Comparison of ENCODE assay signal across 8 cellular contexts in genomic region chr3:9397911-9398714, GRCh38. TPM values are rescaled to one million over a fixed set of nuclear protein-coding genes. Genes with fewer than 3 reads are reported as not detected.
DNase-seq lines count a peak whose midpoint lies in the region; ATAC-seq, FAIRE-seq and TF ChIP-seq lines count a peak whose summit lies in the region.

No MANE protein-coding gene starts in this region.

- peaks cover 85% of the 10 kb centered on the region for H3K79me2 ChIP-seq in endothelial cell of umbilical vein (ENCODE audit: control insufficient read depth, insufficient read depth, low read length)

- peak overlapping the region; percentile 96 for H3K4me2 ChIP-seq in endothelial cell of umbilical vein (ENCODE audit: insufficient read depth, low read length)

- TF ChIP-seq CTCF in endothelial cell of umbilical vein (IDR thresholded peaks at IDR 0.05; ENCODE audit: extremely low read depth in 1 of 2, insufficient read depth in 1 of 2, low read depth in 1 of 2, low read length in 2 of 2) (no peak), suprapubic skin (IDR thresholded peaks at IDR 0.05) (no peak), D721Med (IDR thresholded peaks at IDR 0.05; ENCODE audit: insufficient read depth, missing control alignments) (no peak)

- POLR2A ChIA-PET in endothelial cell of umbilical vein (lab: Charles Lee) = interaction anchor here (0.6 to 3.1 kb wide), 7 partner anchors 13 to 355 kb away, joined by 3 to 36 read pairs (median 3); partner anchors contain the start of gene THUMPD3

- TF ChIP-seq POLR2A in endothelial cell of umbilical vein (IDR thresholded peaks at IDR 0.05; ENCODE audit: low read depth, low read length) (no peak), suprapubic skin (IDR thresholded peaks at IDR 0.05) (no peak)

- CTCF ChIA-PET in endothelial cell of umbilical vein (lab: Charles Lee) = no interaction called here

- DNase-seq in GM03348 (ENCODE audit: low spot score) (peak; percentile 20), NAMALWA (ENCODE audit: low spot score) (peak; percentile 68), endothelial cell of umbilical vein (ENCODE audit: low read depth, low spot score) (no peak), suprapubic skin (ENCODE audit: low spot score in 2 of 2) (peak; percentile 85), D721Med (ENCODE audit: insufficient read length, low spot score) (no peak)
- peak; percentile 79 for DNase-seq in activated CD8-positive, alpha-beta memory T cell treated with anti-CD3 and anti-CD28 coated beads for 24 hours

- no peak overlapping the region for H2AFZ ChIP-seq in endothelial cell of umbilical vein (ENCODE audit: low read depth, low read length)

- H3K9me1 ChIP-seq in endothelial cell of umbilical vein (replicated peaks; ENCODE audit: control insufficient read depth, extremely low read depth, insufficient read depth, low read length) = no peaks in the 10 kb centered on the region

- H3K9me3 ChIP-seq in endothelial cell of umbilical vein (replicated peaks; ENCODE audit: control insufficient read depth, insufficient read depth, low read length) (no peaks in the 10 kb centered on the region), mucosa of stomach (ENCODE audit: control insufficient read depth, low read length) (no peaks in the 10 kb centered on the region), suprapubic skin (no peaks in the 10 kb centered on the region)

- under 1% methylated on average over 34 of the region's 46 CpGs for WGBS in suprapubic skin

- FAIRE-seq in endothelial cell of umbilical vein (lab: Jason Lieb, UNC) = no peak
- FAIRE-seq in D721Med (lab: Jason Lieb, UNC) = no peak

- BruUV-seq in endothelial cell of umbilical vein (replicated peaks; lab: Mats Ljungman, UMichigan) = TSS peak; percentile 37

- H3K4me1 ChIP-seq in endothelial cell of umbilical vein (ENCODE audit: control insufficient read depth, extremely low read depth, insufficient read depth, low read length) (peaks cover 59% of the 10 kb centered on the region), mucosa of stomach (ENCODE audit: control insufficient read depth, insufficient read depth, low read length) (peaks cover 50% of the 10 kb centered on the region), suprapubic skin (peaks cover 73% of the 10 kb centered on the region)

- H3K9ac ChIP-seq in endothelial cell of umbilical vein (replicated peaks; ENCODE audit: extremely low read depth, insufficient read depth, low read length) (peak overlapping the region; percentile 99), mucosa of stomach (ENCODE audit: low read length) (peak overlapping the region; percentile 99)

- peaks cover 15% of the 10 kb centered on the region for H4K20me1 ChIP-seq in endothelial cell of umbilical vein (replicated peaks; ENCODE audit: control insufficient read depth, extremely low read depth, insufficient read depth, low read length)

- intact Hi-C loops in endothelial cell of umbilical vein (cut with micrococcal nuclease) = loop anchor here (1.0 to 2.0 kb wide), 2 partner anchors 333 to 394 kb away; partner anchors contain the start of genes BRPF1 and TADA3

- H3K27me3 ChIP-seq in endothelial cell of umbilical vein (ENCODE audit: control insufficient read depth in 2 of 2, insufficient read depth in 2 of 2, low read length in 2 of 2) (no peaks in the 10 kb centered on the region), mucosa of stomach (ENCODE audit: control insufficient read depth, insufficient read depth, low read length) (no peaks in the 10 kb centered on the region), suprapubic skin (no peaks in the 10 kb centered on the region)

- no peak for TF ChIP-seq EP300 in suprapubic skin (IDR thresholded peaks at IDR 0.05)

- ATAC-seq in GM19455 (IDR thresholded peaks at IDR 0.05; ENCODE audit: unreplicated experiment) = no peak

- H3K4me3 ChIP-seq in endothelial cell of umbilical vein (replicated peaks in 1 of 3; ENCODE audit: insufficient read depth in 1 of 3, low read depth in 1 of 3, low read length in 3 of 3) (peak overlapping the region; percentile 57 to 96 (median 86)), mucosa of stomach (ENCODE audit: low read length) (peak overlapping the region; percentile 99), suprapubic skin (peak overlapping the region; percentile 89)

- H3K27ac ChIP-seq in endothelial cell of umbilical vein (ENCODE audit: insufficient read depth, low read depth, low read length) = peak overlapping the region; percentile 92
- peak overlapping the region; percentile 100 for H3K27ac ChIP-seq in suprapubic skin

- dilution Hi-C loops in endothelial cell of umbilical vein (cut with MboI; ENCODE audit: extremely low pct_ligation_motif_present, low sequenced_read_pairs) = no loop called here

- H3K36me3 ChIP-seq in endothelial cell of umbilical vein (ENCODE audit: control insufficient read depth in 2 of 2, extremely low read depth in 1 of 2, insufficient read depth in 2 of 2, low read length in 2 of 2) (peaks cover 0 to 5% of the 10 kb centered on the region in 2 experiments), mucosa of stomach (ENCODE audit: control insufficient read depth, insufficient read depth, low read length) (peaks cover 4% of the 10 kb centered on the region), suprapubic skin (peaks cover 10% of the 10 kb centered on the region)

TF ChIP-seq in endothelial cell of umbilical vein, 7 proteins besides CTCF, POLR2A, EP300 and RAD21:
- no peak for TF ChIP-seq JUN (IDR thresholded peaks at IDR 0.05; ENCODE audit: borderline replicate concordance, insufficient read depth, insufficient read length, low read depth)
- TF ChIP-seq POLR2AphosphoS5 (IDR thresholded peaks at IDR 0.05; ENCODE audit: insufficient read depth, low read depth, low read length) = no peak
- TF ChIP-seq FOS (IDR thresholded peaks at IDR 0.05; ENCODE audit: borderline replicate concordance, insufficient read depth, low read length) = no peak
- no peak for TF ChIP-seq EZH2 (IDR thresholded peaks at IDR 0.05; ENCODE audit: borderline replicate concordance, low read depth, low read length, severe bottlenecking)
- TF ChIP-seq MYC (IDR thresholded peaks at IDR 0.05; ENCODE audit: low read depth, low read length) = no peak
- TF ChIP-seq MAX (IDR thresholded peaks at IDR 0.05; ENCODE audit: insufficient read depth, insufficient read length) = no peak
- TF ChIP-seq GATA2 (IDR thresholded peaks at IDR 0.05; ENCODE audit: insufficient read depth, insufficient read length, low read depth, low read length) = no peak

RNA-seq across cellular contexts. Expression of gene SETD5, which starts 0.7 kb away (rescaled TPM):
- 145 and 149 TPM in 2 replicates for total RNA-seq in endothelial cell of umbilical vein
- 48.2 and 64.5 TPM in 2 replicates for polyA plus RNA-seq in endothelial cell of umbilical vein
- 42.1 and 44.2 TPM in 2 replicates for polyA plus RNA-seq in endothelial cell of umbilical vein (2011; cell fraction: cytosol; rRNA removed)
- polyA plus RNA-seq in endothelial cell of umbilical vein (2011; cell fraction: nucleus; rRNA removed) = 260 and 310 TPM in 2 replicates
- 56.6 and 64.1 TPM in 2 replicates for polyA plus RNA-seq in endothelial cell of umbilical vein (2012)
- 135 and 172 TPM in 2 replicates for polyA minus RNA-seq in endothelial cell of umbilical vein
- polyA minus RNA-seq in endothelial cell of umbilical vein (2011; cell fraction: cytosol; rRNA and poly(A)+ RNA removed) = 54.6 TPM
- 250 and 314 TPM in 2 replicates for polyA minus RNA-seq in endothelial cell of umbilical vein (2011; cell fraction: nucleus; rRNA and poly(A)+ RNA removed)
- 100 to 1,000 TPM in 2 of 4 donors, 10 to 100 TPM in 2; 72.5 to 272 (median 108) TPM for total RNA-seq in suprapubic skin

RNA-seq across cellular contexts. Expression of gene THUMPD3, which starts 35.3 kb away (rescaled TPM):
- total RNA-seq in endothelial cell of umbilical vein (22.7 and 26.5 TPM in 2 replicates), suprapubic skin (10 to 100 TPM; 14.2 to 39.0 (median 27.5) TPM)
- polyA plus RNA-seq in endothelial cell of umbilical vein = 10.0 and 10.5 TPM in 2 replicates
- polyA plus RNA-seq in endothelial cell of umbilical vein (2011; cell fraction: cytosol; rRNA removed) = 15.7 and 17.8 TPM in 2 replicates
- polyA plus RNA-seq in endothelial cell of umbilical vein (2011; cell fraction: nucleus; rRNA removed) = 13.4 and 13.5 TPM in 2 replicates
- polyA plus RNA-seq in endothelial cell of umbilical vein (2012) = 29.0 and 37.1 TPM in 2 replicates
- 19.3 and 33.5 TPM in 2 replicates for polyA minus RNA-seq in endothelial cell of umbilical vein
- 37.1 TPM for polyA minus RNA-seq in endothelial cell of umbilical vein (2011; cell fraction: cytosol; rRNA and poly(A)+ RNA removed)
- polyA minus RNA-seq in endothelial cell of umbilical vein (2011; cell fraction: nucleus; rRNA and poly(A)+ RNA removed) = 13.6 and 15.8 TPM in 2 replicates

Comparison
In these comparisons a context has a peak if more than half of its experiments do, and no peak if none do; other contexts are left out.
1. DNase-seq: peak in GM03348 (single experiment), NAMALWA (single experiment), activated CD8-positive, alpha-beta memory T cell treated with anti-CD3 and anti-CD28 coated beads for 24 hours (single experiment) and suprapubic skin (2 of 2); none in endothelial cell of umbilical vein (single experiment) and D721Med (single experiment).
2. Peak in every context shown above with its lines, with median percentiles within 50 percentile points of each other: H3K4me3 ChIP-seq.